ENCODE assay signal across 9 cellular contexts in the genomic region with DNA sequence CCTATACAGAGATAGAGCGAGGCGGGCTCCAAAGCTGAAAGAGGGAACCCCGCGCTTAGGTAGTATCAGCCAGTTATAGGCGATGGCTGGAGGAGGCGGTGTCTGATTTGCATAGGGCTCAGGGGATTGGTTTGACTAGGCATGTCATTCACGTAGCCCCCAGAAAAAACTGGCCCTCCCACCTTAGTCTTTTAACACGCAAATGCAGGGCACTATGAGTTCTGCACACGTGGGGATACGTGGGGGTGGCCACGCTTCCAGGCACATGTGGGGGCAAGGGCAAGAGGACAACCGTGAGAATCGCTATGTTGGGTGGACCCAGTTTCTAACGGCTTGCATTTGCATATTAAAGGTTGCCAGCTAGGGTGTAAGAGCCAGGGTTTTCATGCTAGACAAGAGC. TPM values are rescaled to one million over a fixed set of nuclear protein-coding genes. Genes with fewer than 3 reads are reported as not detected.
DNase-seq lines count a peak whose midpoint lies in the region; ATAC-seq and TF ChIP-seq lines count a peak whose summit lies in the region.
"Had no signal": no experiment of that assay in that cellular context is flagged by ENCODE, and none has a peak within 500 bp of the region (broad histone marks: within the 10 kb centered on the region; RNA-seq: fewer than 3 reads in every experiment).

No MANE protein-coding gene starts in this region.

- peaks cover 9% of the 10 kb centered on the region for H3K27me3 Mint-ChIP-seq in central memory CD8-positive, alpha-beta T cell
- no peaks in the 10 kb centered on the region for H3K27me3 Mint-ChIP-seq in osteocyte (ENCODE audit: unreplicated experiment)

- no peaks in the 10 kb centered on the region for H3K27me3 ChIP-seq in layer of hippocampus (ENCODE audit: control insufficient read depth, insufficient read depth, low read length)
- H3K27me3 ChIP-seq in thoracic aorta (replicated peaks; ENCODE audit: insufficient read depth) = no peaks in the 10 kb centered on the region

- H3K36me3 Mint-ChIP-seq in central memory CD8-positive, alpha-beta T cell (ENCODE audit: insufficient read depth) = no peaks in the 10 kb centered on the region
- H3K36me3 Mint-ChIP-seq in osteocyte (ENCODE audit: unreplicated experiment) = no peaks in the 10 kb centered on the region

- H3K4me3 ChIP-seq in thoracic aorta = peak overlapping the region; percentile 32

- no peak for TF ChIP-seq CTCF in thoracic aorta (IDR thresholded peaks at IDR 0.05)
- TF ChIP-seq CTCF in osteocyte (IDR thresholded peaks at IDR 0.05) = no peak

- no peak overlapping the region for H3K4me3 Mint-ChIP-seq in central memory CD8-positive, alpha-beta T cell
- H3K4me3 Mint-ChIP-seq in osteocyte (ENCODE audit: unreplicated experiment) = no peak overlapping the region

- H3K36me3 ChIP-seq in thoracic aorta = no peaks in the 10 kb centered on the region

- H3K27ac Mint-ChIP-seq in central memory CD8-positive, alpha-beta T cell (ENCODE audit: low read depth) = peak overlapping the region; percentile 10
- no peak overlapping the region for H3K27ac Mint-ChIP-seq in osteocyte (ENCODE audit: unreplicated experiment)

- H3K9me3 Mint-ChIP-seq in central memory CD8-positive, alpha-beta T cell = no peaks in the 10 kb centered on the region
- H3K9me3 Mint-ChIP-seq in osteocyte (ENCODE audit: unreplicated experiment) = no peaks in the 10 kb centered on the region

- DNase-seq in activated CD4-positive, alpha-beta T cell treated with anti-CD3 and anti-CD28 coated beads, Interleukin-2, amount 50 U/mL, for 1 hour = peak; percentile 2
- no peak for DNase-seq in activated CD4-positive, alpha-beta T cell treated with anti-CD3 and anti-CD28 coated beads for 48 hours
- peak in 1 of 2 donors; percentile 10 for DNase-seq in central memory CD8-positive, alpha-beta T cell (ENCODE audit: low spot score in 2 of 2)
- DNase-seq in thoracic aorta (ENCODE audit: low spot score) = no peak
- DNase-seq in osteocyte (ENCODE audit: extremely low spot score, unreplicated experiment) = no peak
- no peak for DNase-seq in 8988T

- no peaks in the 10 kb centered on the region for H3K9me3 ChIP-seq in thoracic aorta

- H3K4me1 Mint-ChIP-seq in central memory CD8-positive, alpha-beta T cell = peaks cover 7% of the 10 kb centered on the region
- no peaks in the 10 kb centered on the region for H3K4me1 Mint-ChIP-seq in osteocyte (ENCODE audit: unreplicated experiment)

- H3K4me1 ChIP-seq in thoracic aorta (ENCODE audit: control insufficient read depth in 1 of 2, low read depth in 2 of 2) = peaks cover 0 to 3% of the 10 kb centered on the region in 2 donors
- H3K4me1 ChIP-seq: parathyroid adenoma had no signal

- peak; percentile 77 for ATAC-seq in central memory CD8-positive, alpha-beta T cell (replicated peaks; ENCODE audit: extremely low read depth, poor library complexity, severe bottlenecking)
- no peak for ATAC-seq in thoracic aorta (ENCODE audit: insufficient number of reproducible peaks, low FRiP score, low read depth)
- ATAC-seq in GM18502 (IDR thresholded peaks at IDR 0.05; ENCODE audit: poor library complexity, unreplicated experiment) = no peak

- H3K27ac ChIP-seq in layer of hippocampus (ENCODE audit: low read depth, low read length) (peak overlapping the region; percentile 18), thoracic aorta (no peak overlapping the region)
- H3K27ac ChIP-seq: parathyroid adenoma had no signal

RNA-seq across cellular contexts. Expression of a gene that starts 56.7 kb away (rescaled TPM):
- total RNA-seq in thoracic aorta (1 to 10 TPM in 1 of 2 donors, under 1 TPM in 1; 0.27 to 1.3 TPM), osteocyte (0.89 and 1.1 TPM in 2 replicates)
